In the genomic region with DNA sequence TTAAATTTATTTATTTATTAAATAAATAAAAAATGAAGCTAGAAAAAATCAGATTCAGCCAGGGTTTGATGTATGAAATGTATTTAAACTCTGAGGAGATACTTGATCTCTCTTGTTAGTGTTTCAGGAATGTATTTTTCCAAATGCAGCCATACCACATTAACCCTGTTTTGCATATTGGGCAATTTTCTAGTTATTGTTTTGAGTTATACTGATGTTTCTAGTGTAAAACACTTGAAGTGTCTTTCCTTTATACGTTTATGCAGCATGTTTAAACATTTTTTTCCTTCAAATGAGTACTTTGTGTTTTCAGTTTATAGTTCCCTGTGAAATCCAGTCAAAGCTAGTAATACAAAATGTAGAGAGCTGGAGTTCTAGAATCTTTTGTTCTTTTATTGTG, we compare ENCODE assay signal across 18 cellular contexts.
"Had no signal": no experiment of that assay in that cellular context is flagged by ENCODE, and none has a peak within 500 bp of the region (broad histone marks: within the 10 kb centered on the region; RNA-seq: fewer than 3 reads in every experiment).

No MANE protein-coding gene starts in this region.

- H3K4me2 ChIP-seq: SK-N-SH had no signal

- H3K4me3 ChIP-seq: MG63, SJSA1 had no signal

- H3K4me1 ChIP-seq: SJSA1 had no signal

- DNase-seq: KBM-7, MG63, NCI-H1092 treated with DMSO at 0.1 percent for 48 hours, NCI-H1436, NCI-H187, NCI-H2029, NCI-H2081 treated with DMSO at 0.1 percent for 48 hours, NCI-H2171, NCI-H446, NCI-H510A, NCI-H524 treated with DMSO at 0.1 percent for 48 hours, NCI-H774, Right ventricle myocardium superior, RPMI8226, SIG-M5, SK-N-SH had no signal

- H3K36me3 ChIP-seq: MG63, SJSA1 had no signal

- H3K27me3 ChIP-seq: MG63, SJSA1 had no signal

- H3K9ac ChIP-seq: SK-N-SH had no signal

- H3K9me3 ChIP-seq: MG63, SJSA1, SK-N-SH had no signal

- H3K27ac ChIP-seq: HL-60, SJSA1 had no signal
